In genomic region chr2:18149660-18150246, GRCh38 we compare ENCODE assay signal across 7 cellular contexts.
DNase-seq lines count a peak whose midpoint lies in the region; ATAC-seq, FAIRE-seq and TF ChIP-seq lines count a peak whose summit lies in the region.

No MANE protein-coding gene starts in this region.

- no peak overlapping the region for H3K4me3 ChIP-seq in astrocyte of the spinal cord (ENCODE audit: low read depth, low read length)
- no peak overlapping the region for H3K4me3 ChIP-seq in HepG2 (replicated peaks in 1 of 3; ENCODE audit: insufficient read depth in 1 of 3, low read depth in 2 of 3, low read length in 3 of 3)

- no peaks in the 10 kb centered on the region for H3K79me2 ChIP-seq in HepG2 (ENCODE audit: insufficient read depth, low read length)

- DNase-seq in GM13976 (ENCODE audit: low spot score) = peak; percentile 43
- peak; percentile 4 for DNase-seq in NCI-H2196 treated with DMSO at 0.1 percent for 48 hours (lab: John Stamatoyannopoulos, UW; ENCODE audit: unreplicated experiment)
- peak; percentile 66 for DNase-seq in astrocyte of the spinal cord (ENCODE audit: low read depth, low spot score)
- peak; percentile 31 for DNase-seq in HepG2 (ENCODE audit: low spot score)
- DNase-seq in activated effector memory CD4-positive, alpha-beta T cell treated with Interleukin-2 at 50 U/mL for 16 hours = no peak
- DNase-seq in amygdala (lab: John Stamatoyannopoulos, UW) = no peak

- CTCF ChIA-PET in HepG2 (lab: Yijun Ruan, JAX; ENCODE audit: low intra/inter-chr PET ratio, low total read pairs) = interaction anchor here (0.9 to 2.0 kb wide), 3 partner anchors 228 to 430 kb away, joined by 3 to 16 read pairs (median 3); no protein-coding TSS in a partner anchor

- TF ChIP-seq POLR2A in HepG2 (IDR thresholded peaks at IDR 0.05; ENCODE audit: insufficient read depth in 1 of 2, low read depth in 2 of 2, low read length in 2 of 2) = no peak

- H3K36me3 ChIP-seq in HepG2 (replicated peaks in 1 of 2; ENCODE audit: control insufficient read depth in 1 of 2, insufficient read depth in 2 of 2, low read length in 2 of 2) = no peaks in the 10 kb centered on the region

- TF ChIP-seq EP300 in HepG2 (IDR thresholded peaks at IDR 0.05; ENCODE audit: low read depth in 2 of 2, low read length in 2 of 2) (no peak), HepG2 (CRISPR knock-in tag; IDR thresholded peaks at IDR 0.05; ENCODE audit: borderline replicate concordance) (no peak)

- peak; percentile 53 for TF ChIP-seq CTCF in GM13976 (IDR thresholded peaks at IDR 0.05; ENCODE audit: borderline replicate concordance, control extremely low read depth, extremely low read depth, insufficient read depth, missing control alignments)
- TF ChIP-seq CTCF in astrocyte of the spinal cord (IDR thresholded peaks at IDR 0.05; ENCODE audit: low read depth, low read length) = peak; percentile 79
- peak; percentile 73 for TF ChIP-seq CTCF in HepG2 (CRISPR knock-in tag; IDR thresholded peaks at IDR 0.05)

- FAIRE-seq in HepG2 (lab: Jason Lieb, UNC) = peak; percentile 56

- H3K27ac ChIP-seq in HepG2 (ENCODE audit: extremely low read length, insufficient read depth, low read length) = no peak overlapping the region

- in situ Hi-C loops in GM13976 (cut with MboI; ENCODE audit: low sequenced_read_pairs, unreplicated experiment) (loop anchor here (25.0 kb wide), 1 partner anchor 287 kb away; no protein-coding TSS in a partner anchor), astrocyte of the spinal cord (cut with HindIII; ENCODE audit: low sequenced_read_pairs) (no loop called here), HepG2 (cut with HindIII; ENCODE audit: extremely low pct_ligation_motif_present, low pct_unique_long_range_greater_than_20kb) (loop anchor here (5.0 kb wide), 1 partner anchor 297 kb away; no protein-coding TSS in a partner anchor)

- intact Hi-C loops in HepG2 (cut with micrococcal nuclease; ENCODE audit: unreplicated experiment) = loop anchor here (1.0 kb wide), 2 partner anchors 229 to 298 kb away; no protein-coding TSS in a partner anchor

- no TSS peak for BruUV-seq in HepG2 (replicated peaks; lab: Mats Ljungman, UMichigan)

- WGBS in HepG2 (ENCODE audit: low lambda C conversion rate) = 2% methylated on average over 3 of the region's 3 CpGs

- H3K9ac ChIP-seq in HepG2 (ENCODE audit: insufficient read depth, low read depth, low read length) = no peak overlapping the region

- H3K9me3 ChIP-seq in HepG2 (ENCODE audit: low read length) = no peaks in the 10 kb centered on the region

- peak; percentile 79 for ATAC-seq in HG02885 (IDR thresholded peaks at IDR 0.05; ENCODE audit: poor library complexity, unreplicated experiment)
- peak; percentile 71 for ATAC-seq in HepG2

- H4K20me1 ChIP-seq in HepG2 (ENCODE audit: insufficient read depth, low read length) = no peaks in the 10 kb centered on the region

- H3K27me3 ChIP-seq in HepG2 (ENCODE audit: control insufficient read depth in 1 of 2, insufficient read depth in 2 of 2, low read length in 2 of 2) = no peaks in the 10 kb centered on the region

- POLR2A ChIA-PET in HepG2 (lab: Yijun Ruan, JAX) = no interaction called here

- H3K4me1 ChIP-seq in HepG2 (ENCODE audit: insufficient read depth, low read length) = no peaks in the 10 kb centered on the region

- H3K4me2 ChIP-seq in HepG2 (ENCODE audit: low read depth, low read length) = no peak overlapping the region

- no peak overlapping the region for H2AFZ ChIP-seq in HepG2 (ENCODE audit: low read length)

- no peak for TF ChIP-seq RAD21 in HepG2 (CRISPR knock-in tag; IDR thresholded peaks at IDR 0.05)

TF ChIP-seq in HepG2, 621 proteins besides CTCF, POLR2A, EP300 and RAD21:
- TF ChIP-seq STAG1 (CRISPR knock-in tag; IDR thresholded peaks at IDR 0.05) = peak; percentile 49
- no peak for TF ChIP-seq REPIN1 (CRISPR knock-in tag; IDR thresholded peaks at IDR 0.05; ENCODE audit: borderline replicate concordance, low read depth)
- TF ChIP-seq MAFF (IDR thresholded peaks at IDR 0.05; ENCODE audit: low read depth, low read length) = 0 out of 2 replicates have a peak, but pooled peaks have one; percentile 31
- peak in 1 of 2 experiments; percentile 44; a peak in 2 of 4 replicates for TF ChIP-seq MAFK (conservative IDR thresholded peaks at IDR 0.05 in 1 of 2, IDR thresholded peaks at IDR 0.05 in 1 of 2; ENCODE audit: low read length in 2 of 2)

Comparison
In these comparisons a context has a peak if more than half of its experiments do, and no peak if none do; other contexts are left out.
1. DNase-seq: peak in GM13976 (single experiment), NCI-H2196 treated with DMSO at 0.1 percent for 48 hours (single experiment), astrocyte of the spinal cord (single experiment) and HepG2 (single experiment); none in activated effector memory CD4-positive, alpha-beta T cell treated with Interleukin-2 at 50 U/mL for 16 hours (single experiment) and amygdala (0 of 56).
2. Peak in every context shown above with its lines, with median percentiles within 50 percentile points of each other: CTCF ChIP-seq.